Comparison of ENCODE assay signal across 8 cellular contexts in the genomic region with DNA sequence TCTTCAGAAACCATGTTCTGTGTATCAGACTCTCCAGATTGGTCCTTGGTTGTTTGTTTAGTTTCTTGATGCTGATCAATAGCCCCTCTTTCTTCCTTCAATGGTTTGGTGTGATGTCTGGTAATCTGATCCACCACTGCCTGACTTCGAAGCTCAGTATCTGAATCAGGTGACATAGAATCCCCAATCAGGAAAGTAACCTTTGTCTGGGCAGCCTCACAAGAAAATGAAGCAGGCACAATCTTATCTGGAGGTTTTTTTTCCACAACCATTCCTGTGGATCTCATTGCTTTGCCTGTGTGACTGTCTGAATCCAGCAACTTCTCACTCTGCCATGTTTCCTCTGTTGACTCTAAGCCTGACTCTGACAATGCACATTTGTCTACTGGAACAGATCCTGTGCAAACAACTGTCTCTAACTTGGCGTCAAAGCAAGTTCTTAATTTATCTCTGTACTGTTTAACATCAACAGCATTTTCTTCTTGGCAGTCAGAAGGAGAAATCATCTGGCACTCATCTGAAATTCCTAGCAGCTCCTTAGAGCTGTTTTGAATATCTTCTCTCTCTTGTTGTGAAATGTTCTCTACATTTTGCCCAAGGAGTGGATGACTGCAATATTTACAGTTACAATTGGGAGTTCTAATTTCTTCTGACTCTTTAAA. TPM values are rescaled to one million over a fixed set of nuclear protein-coding genes. Genes with fewer than 3 reads are reported as not detected.
DNase-seq lines count a peak whose midpoint lies in the region; FAIRE-seq and TF ChIP-seq lines count a peak whose summit lies in the region.

No MANE protein-coding gene starts in this region.

- peaks cover 21 to 45% of the 10 kb centered on the region in 2 donors for H3K36me3 ChIP-seq in duodenal mucosa (ENCODE audit: control insufficient read depth in 1 of 2, insufficient read depth in 2 of 2, low read length in 2 of 2)
- H3K36me3 ChIP-seq in mesodermal cell (ENCODE audit: control insufficient read depth, insufficient read depth, low read length): peaks cover 46% of the 10 kb centered on the region

- H3K9me3 ChIP-seq in duodenal mucosa (ENCODE audit: control insufficient read depth in 1 of 2, low read length in 2 of 2) (no peaks in the 10 kb centered on the region), mesodermal cell (ENCODE audit: control insufficient read depth, low read length) (no peaks in the 10 kb centered on the region)

- no peak overlapping the region for H3K9ac ChIP-seq in duodenal mucosa (ENCODE audit: low read depth in 1 of 2, low read length in 2 of 2)

- peaks cover 27% of the 10 kb centered on the region for H3K4me1 Mint-ChIP-seq in activated T-cell treated with anti-CD3 and anti-CD28 coated beads, Interleukin-2, amount 50 U/mL, for 24 hours (ENCODE audit: low read depth)
- peaks cover 8% of the 10 kb centered on the region for H3K4me1 Mint-ChIP-seq in type B pancreatic cell (ENCODE audit: unreplicated experiment)

- no peak for TF ChIP-seq POLR2A in GM12892 (IDR thresholded peaks at IDR 0.05; ENCODE audit: low read depth, low read length)

- no peak for TF ChIP-seq CTCF in type B pancreatic cell (conservative IDR thresholded peaks at IDR 0.05)

- H3K27me3 ChIP-seq in duodenal mucosa (ENCODE audit: control insufficient read depth in 1 of 2, insufficient read depth in 2 of 2, low read length in 2 of 2): no peaks in the 10 kb centered on the region

- peak overlapping the region; percentile 27 for H3K27ac ChIP-seq in duodenal mucosa (ENCODE audit: low read depth, low read length)
- H3K27ac ChIP-seq in mesodermal cell (ENCODE audit: low read depth, low read length, severe bottlenecking): peak overlapping the region; percentile 70

- peaks cover 84% of the 10 kb centered on the region for H3K36me3 Mint-ChIP-seq in activated T-cell treated with anti-CD3 and anti-CD28 coated beads, Interleukin-2, amount 50 U/mL, for 24 hours (ENCODE audit: low read depth)
- peaks cover 44% of the 10 kb centered on the region for H3K36me3 Mint-ChIP-seq in type B pancreatic cell

- H3K9me3 Mint-ChIP-seq in activated T-cell treated with anti-CD3 and anti-CD28 coated beads, Interleukin-2, amount 50 U/mL, for 24 hours: no peaks in the 10 kb centered on the region
- H3K9me3 Mint-ChIP-seq in type B pancreatic cell: no peaks in the 10 kb centered on the region

- FAIRE-seq in GM12892 (lab: Jason Lieb, UNC): no peak

- DNase-seq in activated T-cell treated with anti-CD3 and anti-CD28 coated beads, Interleukin-2, amount 50 U/mL, for 24 hours: no peak
- DNase-seq in activated T-cell treated with anti-CD3 and anti-CD28 coated beads, Interleukin-2, amount 50 U/mL, for 48 hours: no peak
- DNase-seq in type B pancreatic cell (ENCODE audit: extremely low spot score, unreplicated experiment) (no peak), DMS53 treated with DMSO at 0.1 percent for 48 hours (lab: John Stamatoyannopoulos, UW; ENCODE audit: unreplicated experiment) (no peak), GM12892 (ENCODE audit: insufficient read length) (no peak)
- DNase-seq in stimulated activated naive CD4-positive, alpha-beta T cell treated with Interleukin-2 at 50 U/mL for 16 hours (lab: John Stamatoyannopoulos, UW): no peak

- H3K27me3 Mint-ChIP-seq in activated T-cell treated with anti-CD3 and anti-CD28 coated beads, Interleukin-2, amount 50 U/mL, for 24 hours: no peaks in the 10 kb centered on the region
- no peaks in the 10 kb centered on the region for H3K27me3 Mint-ChIP-seq in type B pancreatic cell

- WGBS in mesodermal cell (ENCODE audit: insufficient coverage in 2 of 2), 2 experiments: 78 to 88% methylated on average over 1 to 2 of the region's 2 CpGs

- H3K27ac Mint-ChIP-seq in activated T-cell treated with anti-CD3 and anti-CD28 coated beads, Interleukin-2, amount 50 U/mL, for 24 hours: peak overlapping the region; percentile 1
- peak overlapping the region; percentile 12 for H3K27ac Mint-ChIP-seq in type B pancreatic cell

- H3K4me3 ChIP-seq in duodenal mucosa (ENCODE audit: low read depth in 1 of 2, low read length in 2 of 2) (no peak overlapping the region), mesodermal cell (ENCODE audit: extremely low read depth, insufficient read depth, low read length, poor library complexity, severe bottlenecking) (no peak overlapping the region)

- H3K4me1 ChIP-seq in duodenal mucosa (ENCODE audit: control insufficient read depth in 1 of 2, insufficient read depth in 2 of 2, low read length in 2 of 2): peaks cover 0 to 3% of the 10 kb centered on the region in 2 donors
- peaks cover 6% of the 10 kb centered on the region for H3K4me1 ChIP-seq in mesodermal cell (ENCODE audit: control insufficient read depth, insufficient read depth, low read length, poor library complexity, severe bottlenecking)

- H3K4me3 Mint-ChIP-seq in activated T-cell treated with anti-CD3 and anti-CD28 coated beads, Interleukin-2, amount 50 U/mL, for 24 hours: no peak overlapping the region
- H3K4me3 Mint-ChIP-seq in type B pancreatic cell: no peak overlapping the region

RNA-seq across cellular contexts. Expression of a gene that starts 37.1 kb away (rescaled TPM):
- polyA plus RNA-seq in mesodermal cell (2013, experiment 1 of 2): 10.0 TPM
- polyA plus RNA-seq in mesodermal cell (2013, experiment 2 of 2): 8.3 TPM
- 15.6 and 23.4 TPM in 2 replicates for total RNA-seq in type B pancreatic cell (ENCODE audit: low replicate concordance)
- polyA plus RNA-seq in GM12892 (2012; ENCODE audit: missing spikeins): 11.3 TPM
